In the genomic region with DNA sequence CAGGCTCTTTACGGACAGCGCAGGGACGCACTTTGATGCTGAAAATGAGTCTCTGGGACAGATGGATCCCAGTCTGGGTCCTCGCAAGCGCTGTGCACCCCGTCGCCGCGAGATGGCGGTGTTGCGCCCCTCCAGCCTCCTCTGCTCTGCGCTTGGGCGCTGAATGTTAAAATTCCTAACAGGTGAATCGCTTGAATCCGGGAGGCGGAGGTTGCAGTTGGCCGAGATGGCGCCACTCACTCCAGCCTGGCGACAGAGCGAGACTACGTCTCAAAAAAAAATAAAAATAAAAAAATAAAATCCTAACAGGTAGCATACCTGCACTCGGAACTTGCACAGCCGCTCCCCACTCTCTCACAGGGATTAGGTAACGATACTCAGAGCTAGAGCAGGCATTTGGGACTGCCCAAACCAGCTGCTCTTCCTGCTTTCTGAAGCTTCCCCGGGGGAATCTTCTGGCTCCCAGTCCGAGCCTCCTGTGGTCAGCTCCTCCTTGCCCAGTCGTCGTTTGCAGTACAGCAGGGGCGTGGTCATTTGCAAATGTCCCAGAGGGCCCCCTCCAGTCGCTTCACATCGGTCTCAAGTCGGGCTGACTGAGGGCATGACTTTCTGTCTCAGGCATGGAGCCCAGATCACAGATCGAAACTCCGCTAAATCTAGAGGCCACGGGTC, we compare ENCODE assay signal across 8 cellular contexts. TPM values are rescaled to one million over a fixed set of nuclear protein-coding genes. Genes with fewer than 3 reads are reported as not detected.
DNase-seq lines count a peak whose midpoint lies in the region; ATAC-seq, FAIRE-seq and TF ChIP-seq lines count a peak whose summit lies in the region.

No MANE protein-coding gene starts in this region.

- TF ChIP-seq CTCF in D721Med (IDR thresholded peaks at IDR 0.05; ENCODE audit: insufficient read depth, missing control alignments) (peak; percentile 85), GM23338 (conservative IDR thresholded peaks at IDR 0.05; ENCODE audit: low read depth in 2 of 2) (peak; percentile 91 to 93), endodermal cell (conservative IDR thresholded peaks at IDR 0.05) (peak; percentile 99), lower lobe of right lung (IDR thresholded peaks at IDR 0.05) (peak; percentile 96)

- no peaks in the 10 kb centered on the region for H3K9me3 ChIP-seq in endodermal cell (ENCODE audit: control insufficient read depth, low read length)
- no peaks in the 10 kb centered on the region for H3K9me3 ChIP-seq in lower lobe of right lung

- H3K79me2 ChIP-seq in GM23338 (replicated peaks; ENCODE audit: insufficient read depth): no peaks in the 10 kb centered on the region

- H4K20me1 ChIP-seq in GM23338 (replicated peaks; ENCODE audit: insufficient read depth): no peaks in the 10 kb centered on the region

- intact Hi-C loops in lower lobe of right lung (cut with DNase I): no loop called here

- H3K36me3 Mint-ChIP-seq in GM23338 (ENCODE audit: low read depth) (peaks cover 2% of the 10 kb centered on the region; the same call in 1 of the 3 replicates), endodermal cell (ENCODE audit: low read depth) (peaks cover 33% of the 10 kb centered on the region)

- no peaks in the 10 kb centered on the region for H3F3A ChIP-seq in GM23338 (replicated peaks; ENCODE audit: low read depth)

- peak; percentile 59 for DNase-seq in D721Med (ENCODE audit: insufficient read length, low spot score)
- peak; percentile 90 for DNase-seq in GM23338 (ENCODE audit: low spot score)
- DNase-seq in NCI-H226: peak; percentile 75
- peak; percentile 87 for DNase-seq in activated CD8-positive, alpha-beta memory T cell treated with anti-CD3 and anti-CD28 coated beads for 24 hours
- peak; percentile 98 for DNase-seq in endodermal cell
- peak; percentile 86 for DNase-seq in lower lobe of right lung
- peak; percentile 24 for DNase-seq in stimulated activated CD8-positive, alpha-beta memory T cell treated with anti-CD3 and anti-CD28 coated beads, Interleukin-12 subunit alpha, Interleukin-12 subunit beta, amount 100 ng/mL, for 1 hour (ENCODE audit: low read depth)

- H3K27ac ChIP-seq in GM23338 (ENCODE audit: low read depth): peak overlapping the region; percentile 35; the same call in 1 of the 2 replicates
- H3K27ac ChIP-seq in endodermal cell (ENCODE audit: low read depth, low read length): no peak overlapping the region
- H3K27ac ChIP-seq in lower lobe of right lung: peak overlapping the region; percentile 78

- FAIRE-seq in D721Med (lab: Jason Lieb, UNC): no peak

- H3K4me1 ChIP-seq in GM23338 (ENCODE audit: insufficient read depth): peaks cover 13% of the 10 kb centered on the region
- no peaks in the 10 kb centered on the region for H3K4me1 ChIP-seq in endodermal cell (ENCODE audit: control insufficient read depth, insufficient read depth, low read length)
- H3K4me1 ChIP-seq in lower lobe of right lung: peaks cover 9% of the 10 kb centered on the region

- H3K36me3 ChIP-seq in GM23338 (ENCODE audit: insufficient read depth) (no peaks in the 10 kb centered on the region), endodermal cell (ENCODE audit: control insufficient read depth, insufficient read depth, low read length) (peaks cover under 1% of the 10 kb centered on the region), lower lobe of right lung (peaks cover 11% of the 10 kb centered on the region)

- 0 out of 2 replicates have a peak overlapping the region, but pooled peaks have one; percentile 90 for H2AFZ ChIP-seq in GM23338

- H3K27me3 ChIP-seq in GM23338 (ENCODE audit: insufficient read depth) (no peaks in the 10 kb centered on the region), endodermal cell (ENCODE audit: control insufficient read depth, insufficient read depth, low read length, poor library complexity, severe bottlenecking) (no peaks in the 10 kb centered on the region), lower lobe of right lung (ENCODE audit: low read depth) (no peaks in the 10 kb centered on the region)

- peaks cover 21% of the 10 kb centered on the region for H3K4me1 Mint-ChIP-seq in GM23338
- H3K4me1 Mint-ChIP-seq in endodermal cell: peaks cover 15% of the 10 kb centered on the region

- no peaks in the 10 kb centered on the region for H3K9me2 ChIP-seq in GM23338 (ENCODE audit: insufficient read depth)

- peaks cover 17% of the 10 kb centered on the region for H3K27me3 Mint-ChIP-seq in GM23338 (ENCODE audit: insufficient read depth, low read depth, poor library complexity)
- H3K27me3 Mint-ChIP-seq in endodermal cell (ENCODE audit: insufficient read depth): no peaks in the 10 kb centered on the region

- H3K27ac Mint-ChIP-seq in GM23338: peak overlapping the region; percentile 90
- peak overlapping the region; percentile 98 for H3K27ac Mint-ChIP-seq in endodermal cell

- H3K4me3 ChIP-seq in GM23338 (peak overlapping the region; percentile 49), endodermal cell (ENCODE audit: low read length) (peak overlapping the region; percentile 48), lower lobe of right lung (peak overlapping the region; percentile 30)

- H3K9me3 Mint-ChIP-seq in GM23338: no peaks in the 10 kb centered on the region; the same call in 2 of the 3 replicates
- no peaks in the 10 kb centered on the region for H3K9me3 Mint-ChIP-seq in endodermal cell

- ATAC-seq in GM23338: peak; percentile 90
- peak; percentile 90 to 93 for ATAC-seq in lower lobe of right lung
- ATAC-seq in HG03571 (IDR thresholded peaks at IDR 0.05; ENCODE audit: unreplicated experiment): no peak

- H3K9ac ChIP-seq in endodermal cell (ENCODE audit: extremely low read depth, low read length, poor library complexity, severe bottlenecking): peak overlapping the region; percentile 51

- H3K4me2 ChIP-seq in GM23338: peak overlapping the region; percentile 76

- WGBS in endodermal cell (ENCODE audit: insufficient coverage in 1 of 2, insufficient read length in 1 of 2), 2 experiments: 14 to 15% methylated on average over 17 to 35 of the region's 35 CpGs

- H3K4me3 Mint-ChIP-seq in GM23338 (peak overlapping the region; percentile 74), endodermal cell (peak overlapping the region; percentile 47)

TF ChIP-seq in GM23338, 12 proteins besides CTCF, POLR2A, EP300 and RAD21:
- TF ChIP-seq ZNF114 (CRISPR knock-in tag; IDR thresholded peaks at IDR 0.05): no peak
- 0 out of 2 replicates have a peak, but pooled peaks have one; percentile 21 for TF ChIP-seq POLR2AphosphoS5 (IDR thresholded peaks at IDR 0.05; ENCODE audit: low read depth)

RNA-seq across cellular contexts. Expression of a gene that starts 26.2 kb away (rescaled TPM):
- 0.89 and 1.6 TPM in 2 replicates for total RNA-seq in GM23338 (2014; rRNA removed; shearing (Covaris generic))
- polyA plus RNA-seq in GM23338 (2016; fragmentation: Nextera tagmentation; extraction: Ambion mirVana): 0.32 and 0.94 TPM in 2 replicates
- 1 to 10 TPM; 1.6 to 2.7 TPM for total RNA-seq in endodermal cell
- polyA plus RNA-seq in endodermal cell (2013, experiment 1 of 2): 1.0 TPM
- polyA plus RNA-seq in endodermal cell (2013, experiment 2 of 2): 0.70 TPM
- 9.8 TPM for total RNA-seq in lower lobe of right lung

RNA-seq across cellular contexts. Expression of a gene that starts 27.9 kb away (rescaled TPM):
- 6.5 and 7.2 TPM in 2 replicates for total RNA-seq in GM23338 (2014; rRNA removed; shearing (Covaris generic))
- polyA plus RNA-seq in GM23338 (2016; fragmentation: Nextera tagmentation; extraction: Ambion mirVana): 2.3 and 3.2 TPM in 2 replicates
- total RNA-seq in endodermal cell: 10 to 100 TPM; 11.1 to 19.0 TPM
- 3.6 TPM for polyA plus RNA-seq in endodermal cell (2013, experiment 1 of 2)
- 3.4 TPM for polyA plus RNA-seq in endodermal cell (2013, experiment 2 of 2)
- 9.1 TPM for total RNA-seq in lower lobe of right lung

RNA-seq across cellular contexts. Expression of a gene that starts 41.2 kb away (rescaled TPM):
- total RNA-seq in GM23338 (2014; rRNA removed; shearing (Covaris generic)): 1.4 and 1.6 TPM in 2 replicates
- 4.5 and 5.1 TPM in 2 replicates for polyA plus RNA-seq in GM23338 (2016; fragmentation: Nextera tagmentation; extraction: Ambion mirVana)
- 1 to 10 TPM; 2.7 to 3.3 TPM for total RNA-seq in endodermal cell
- 34.1 TPM for polyA plus RNA-seq in endodermal cell (2013, experiment 1 of 2)
- 29.4 TPM for polyA plus RNA-seq in endodermal cell (2013, experiment 2 of 2)
- total RNA-seq in lower lobe of right lung: 0.44 TPM

Comparison
In these comparisons a context has a peak if more than half of its experiments do, and no peak if none do; other contexts are left out.
1. DNase-seq: peak in every context shown above with its lines; median percentile 98 in endodermal cell; 90 in GM23338; 87 in activated CD8-positive, alpha-beta memory T cell treated with anti-CD3 and anti-CD28 coated beads for 24 hours; 86 in lower lobe of right lung; 75 in NCI-H226; 59 in D721Med; 24 in stimulated activated CD8-positive, alpha-beta memory T cell treated with anti-CD3 and anti-CD28 coated beads, Interleukin-12 subunit alpha, Interleukin-12 subunit beta, amount 100 ng/mL, for 1 hour.